ENCODE assay signal across 1 cellular context in genomic region chr14:93175492-93175891, GRCh38.
TF ChIP-seq lines count a peak whose summit lies in the region.

No MANE protein-coding gene starts in this region.

TF ChIP-seq in HepG2, 621 proteins besides CTCF, POLR2A, EP300 and RAD21:
- TF ChIP-seq ZNF704 (CRISPR knock-in tag; IDR thresholded peaks at IDR 0.05; ENCODE audit: borderline replicate concordance) (no peak), SOX13 (IDR thresholded peaks at IDR 0.05) (no peak), SOX13 (CRISPR knock-in tag; conservative IDR thresholded peaks at IDR 0.05 in 1 of 2, IDR thresholded peaks at IDR 0.05 in 1 of 2) (peak in 1 of 2 experiments; percentile 18; a peak in 1 of 4 replicates), MED1 (CRISPR knock-in tag; IDR thresholded peaks at IDR 0.05) (peak; percentile 67), SAP130 (CRISPR knock-in tag; IDR thresholded peaks at IDR 0.05; ENCODE audit: low read depth) (peak; percentile 40; the same call in 1 of the 2 replicates), RARA (CRISPR knock-in tag; IDR thresholded peaks at IDR 0.05) (peak; percentile 35; the same call in 1 of the 2 replicates), GLMP (CRISPR knock-in tag; IDR thresholded peaks at IDR 0.05; ENCODE audit: borderline replicate concordance) (no peak), RARG (CRISPR knock-in tag; IDR thresholded peaks at IDR 0.05; ENCODE audit: low read depth) (no peak), NR2F6 (IDR thresholded peaks at IDR 0.05) (peak; percentile 21; the same call in 1 of the 2 replicates), NR2F6 (CRISPR knock-in tag; IDR thresholded peaks at IDR 0.05) (peak; percentile 76), ELF4 (CRISPR knock-in tag; IDR thresholded peaks at IDR 0.05; ENCODE audit: borderline replicate concordance) (0 out of 2 replicates have a peak, but pooled peaks have one; percentile 48), ARID5B (CRISPR knock-in tag; IDR thresholded peaks at IDR 0.05) (peak; percentile 61; the same call in 1 of the 2 replicates), ZBTB21 (CRISPR knock-in tag; IDR thresholded peaks at IDR 0.05) (no peak), ETV5 (CRISPR knock-in tag; IDR thresholded peaks at IDR 0.05; ENCODE audit: borderline replicate concordance) (peak; percentile 16; the same call in 1 of the 2 replicates), CEBPG (CRISPR knock-in tag; IDR thresholded peaks at IDR 0.05) (no peak), KAT2B (IDR thresholded peaks at IDR 0.05; ENCODE audit: borderline replicate concordance, low read depth, low read length) (no peak), ZNF362 (CRISPR knock-in tag; IDR thresholded peaks at IDR 0.05; ENCODE audit: borderline replicate concordance) (peak; percentile 53; the same call in 1 of the 2 replicates), PCBP1 (IDR thresholded peaks at IDR 0.05; ENCODE audit: borderline replicate concordance, low read depth, low read length) (no peak), ZZZ3 (CRISPR knock-in tag; IDR thresholded peaks at IDR 0.05; ENCODE audit: borderline replicate concordance) (no peak), SIX1 (CRISPR knock-in tag; IDR thresholded peaks at IDR 0.05; ENCODE audit: borderline replicate concordance) (peak; percentile 82; the same call in 1 of the 2 replicates), SALL1 (CRISPR knock-in tag; IDR thresholded peaks at IDR 0.05) (peak; percentile 20; the same call in 1 of the 2 replicates), NAIF1 (CRISPR knock-in tag; IDR thresholded peaks at IDR 0.05; ENCODE audit: borderline replicate concordance) (no peak), GABPA (IDR thresholded peaks at IDR 0.05; ENCODE audit: low read depth, low read length) (no peak), GABPA (CRISPR knock-in tag; IDR thresholded peaks at IDR 0.05; ENCODE audit: low read depth) (no peak), ZNF724P (CRISPR knock-in tag; IDR thresholded peaks at IDR 0.05; ENCODE audit: borderline replicate concordance) (no peak), GATAD2A (CRISPR knock-in tag; IDR thresholded peaks at IDR 0.05) (0 out of 2 replicates have a peak, but pooled peaks have one; percentile 16)
